14 cellular contexts compared by ENCODE assay signal in genomic region chr2:3504741-3505140, GRCh38.
"Had no signal": no experiment of that assay in that cellular context is flagged by ENCODE, and none has a peak within 500 bp of the region (broad histone marks: within the 10 kb centered on the region; RNA-seq: fewer than 3 reads in every experiment).

No MANE protein-coding gene starts in this region.

- H3K27ac Mint-ChIP-seq: activated CD4-positive, alpha-beta T cell treated with anti-CD3 and anti-CD28 coated beads for 36 hours; activated CD8-positive, alpha-beta T cell treated with anti-CD3 and anti-CD28 coated beads for 36 hours had no signal

- ATAC-seq: activated CD4-positive, alpha-beta T cell treated with anti-CD3 and anti-CD28 coated beads for 36 hours; activated CD8-positive, alpha-beta T cell treated with anti-CD3 and anti-CD28 coated beads for 36 hours; foreskin keratinocyte had no signal

- H3K27me3 Mint-ChIP-seq: activated CD4-positive, alpha-beta T cell treated with anti-CD3 and anti-CD28 coated beads for 36 hours; activated CD8-positive, alpha-beta T cell treated with anti-CD3 and anti-CD28 coated beads for 36 hours; naive B cell had no signal

- FAIRE-seq: bronchial epithelial cell, small intestine had no signal

- DNase-seq: activated CD4-positive, alpha-beta T cell treated with anti-CD3 and anti-CD28 coated beads for 36 hours; activated CD8-positive, alpha-beta memory T cell treated with anti-CD3 and anti-CD28 coated beads, Interleukin-2, amount 50 U/mL, for 4 hours; activated CD8-positive, alpha-beta T cell treated with anti-CD3 and anti-CD28 coated beads for 36 hours; activated naive CD4-positive, alpha-beta T cell; dorsolateral prefrontal cortex; foreskin keratinocyte; left cardiac atrium; naive B cell; posterior cingulate gyrus; small intestine had no signal

- H3K4me3 ChIP-seq: dorsolateral prefrontal cortex, lung, right atrium auricular region had no signal

- H3K27me3 ChIP-seq: dorsolateral prefrontal cortex, foreskin keratinocyte, neutrophil, right atrium auricular region had no signal

- H3K4me1 Mint-ChIP-seq: activated CD4-positive, alpha-beta T cell treated with anti-CD3 and anti-CD28 coated beads for 36 hours had no signal

- H3K9me3 ChIP-seq: neutrophil had no signal

- H3K27ac ChIP-seq: dorsolateral prefrontal cortex, foreskin keratinocyte, neutrophil had no signal

- H3K4me1 ChIP-seq: foreskin keratinocyte had no signal

- H3K4me3 Mint-ChIP-seq: activated CD4-positive, alpha-beta T cell treated with anti-CD3 and anti-CD28 coated beads for 36 hours; activated CD8-positive, alpha-beta T cell treated with anti-CD3 and anti-CD28 coated beads for 36 hours; naive B cell had no signal
